Comparison of ENCODE assay signal across 8 cellular contexts in the genomic region with DNA sequence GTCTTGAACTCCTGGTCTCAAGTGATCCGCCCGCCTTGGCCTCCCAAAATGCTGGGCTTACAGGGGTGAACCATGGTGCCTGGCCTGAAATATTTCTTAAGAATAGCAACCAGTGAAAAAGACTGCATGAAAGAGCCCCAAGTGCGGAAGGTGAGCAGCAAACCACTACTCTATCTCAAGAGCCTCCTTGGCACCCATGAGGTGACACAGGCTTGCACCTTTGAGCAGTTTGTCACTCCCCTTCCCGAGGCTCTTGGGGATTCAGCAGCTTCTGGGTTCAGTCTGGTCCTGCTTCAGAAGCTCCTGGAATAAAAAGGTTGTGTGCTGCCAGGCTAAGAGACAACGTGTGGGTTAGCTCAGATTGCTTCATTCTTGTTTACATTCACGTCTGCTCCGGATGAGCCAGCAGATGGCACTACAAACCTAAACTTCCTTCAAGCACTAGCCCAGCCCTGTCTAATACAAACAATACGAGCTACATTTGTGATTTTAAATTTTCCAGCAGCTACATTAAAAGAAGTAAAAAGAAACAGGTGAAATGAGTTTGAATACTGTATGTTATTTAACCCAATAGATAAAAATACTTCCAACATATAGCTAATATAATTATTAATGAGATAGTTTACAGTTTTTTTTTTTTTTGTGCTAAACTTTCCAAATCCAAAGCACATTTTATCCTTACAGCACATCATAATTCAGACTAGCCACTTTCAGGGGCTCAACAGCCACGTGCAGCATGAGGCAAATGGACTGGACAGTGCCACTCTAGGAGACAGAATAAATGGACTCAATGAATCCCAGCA. TPM values are rescaled to one million over a fixed set of nuclear protein-coding genes. Genes with fewer than 3 reads are reported as not detected.
DNase-seq lines count a peak whose midpoint lies in the region; ATAC-seq and TF ChIP-seq lines count a peak whose summit lies in the region.

No MANE protein-coding gene starts in this region.

- H3K9me3 ChIP-seq in Loucy (ENCODE audit: insufficient read depth, low read depth, low read length) (no peaks in the 10 kb centered on the region), upper lobe of left lung (no peaks in the 10 kb centered on the region)

- H3K9me2 ChIP-seq in Loucy (replicated peaks; ENCODE audit: low read depth, low read length), result no peaks in the 10 kb centered on the region

- no peak for TF ChIP-seq POLR2A in upper lobe of left lung (IDR thresholded peaks at IDR 0.05)

- H3K4me3 ChIP-seq in Loucy (ENCODE audit: low read length, poor library complexity, severe bottlenecking) (no peak overlapping the region), fibroblast of pulmonary artery (replicated peaks; ENCODE audit: low read depth, low read length) (no peak overlapping the region), upper lobe of left lung (no peak overlapping the region)

- no peak overlapping the region for H2AFZ ChIP-seq in Loucy (ENCODE audit: low read length)

- no peaks in the 10 kb centered on the region for H4K20me1 ChIP-seq in Loucy (ENCODE audit: insufficient read depth, low read length, poor library complexity, severe bottlenecking)

- no peak overlapping the region for H3K9ac ChIP-seq in Loucy (ENCODE audit: low read depth, low read length, poor library complexity, severe bottlenecking)

- no peaks in the 10 kb centered on the region for H3K4me1 ChIP-seq in Loucy (ENCODE audit: insufficient read depth, low read length, poor library complexity, severe bottlenecking)
- peaks cover 15 to 26% (median 24%) of the 10 kb centered on the region in 4 donors for H3K4me1 ChIP-seq in upper lobe of left lung

- H3K79me2 ChIP-seq in Loucy (ENCODE audit: insufficient read depth, low read length), result no peaks in the 10 kb centered on the region

- DNase-seq in D341Med (ENCODE audit: low spot score), result peak; percentile 78
- DNase-seq in RPMI7951 (ENCODE audit: low read depth), result peak; percentile 79
- peak; percentile 27 to 35 for DNase-seq in activated T-helper 1 cell treated with anti-CD3 and anti-CD28 coated beads, Interleukin-2, amount 50 U/mL, for 16 hours (ENCODE audit: low read depth in 1 of 2, low spot score in 1 of 2)
- peak; percentile 89 for DNase-seq in fibroblast of pulmonary artery (ENCODE audit: low read depth)
- peak; percentile 65 for DNase-seq in non-pigmented ciliary epithelial cell (ENCODE audit: low read depth)
- peak in 1 of 2 donors; percentile 73 for DNase-seq in upper lobe of left lung

- H3K27me3 ChIP-seq in Loucy (ENCODE audit: insufficient read depth, low read length, poor library complexity, severe bottlenecking) (no peaks in the 10 kb centered on the region), upper lobe of left lung (no peaks in the 10 kb centered on the region)

- ATAC-seq in GM21528 (IDR thresholded peaks at IDR 0.05; ENCODE audit: low FRiP score, unreplicated experiment) (peak; percentile 74), upper lobe of left lung (ENCODE audit: low FRiP score in 2 of 2) (peak; percentile 89 to 92)

- peak overlapping the region in 2 of 4 donors; percentile 35 to 42 for H3K27ac ChIP-seq in upper lobe of left lung

- no peaks in the 10 kb centered on the region for H3F3A ChIP-seq in Loucy (ENCODE audit: low read depth)

- TF ChIP-seq CTCF in Loucy (conservative IDR thresholded peaks at IDR 0.05; ENCODE audit: low read length) (peak; percentile 87), fibroblast of pulmonary artery (IDR thresholded peaks at IDR 0.05; ENCODE audit: low read length, missing control alignments) (peak; percentile 79), upper lobe of left lung (IDR thresholded peaks at IDR 0.05) (peak; percentile 50 to 81 (median 66))

- no peak for TF ChIP-seq EP300 in upper lobe of left lung (IDR thresholded peaks at IDR 0.05)

- 4 to 29% methylated on average over 6 to 9 of the region's 9 CpGs for WGBS in upper lobe of left lung, 2 donors

- no peak overlapping the region for H3K4me2 ChIP-seq in Loucy (ENCODE audit: low read depth, low read length, poor library complexity, severe bottlenecking)

- H3K36me3 ChIP-seq in Loucy (ENCODE audit: insufficient read depth, low read length) (peaks cover 30% of the 10 kb centered on the region; the same call in 1 of the 2 replicates), upper lobe of left lung (no peaks in the 10 kb centered on the region)

RNA-seq across cellular contexts. Expression of a gene that starts 46.2 kb away (rescaled TPM):
- total RNA-seq in RPMI7951 (2014; rRNA removed; shearing (Covaris generic)), result not detected in 2 replicates
- not detected for total RNA-seq in upper lobe of left lung
